18 cellular contexts compared by ENCODE assay signal in genomic region chr6:21181866-21182265, GRCh38.
DNase-seq lines count a peak whose midpoint lies in the region; ATAC-seq, FAIRE-seq and TF ChIP-seq lines count a peak whose summit lies in the region.
"Had no signal": no experiment of that assay in that cellular context is flagged by ENCODE, and none has a peak within 500 bp of the region (broad histone marks: within the 10 kb centered on the region; RNA-seq: fewer than 3 reads in every experiment).

No MANE protein-coding gene starts in this region.

- RAD21 ChIA-PET in GM12878 (lab: Charles Lee; ENCODE audit: unreplicated experiment) = interaction anchor here (0.6 to 1.1 kb wide), 5 partner anchors 17 to 178 kb away, joined by 3 to 5 read pairs (median 3); no protein-coding TSS in a partner anchor

- H3K79me2 ChIP-seq in GM12878 (ENCODE audit: control insufficient read depth, insufficient read depth, low read length) = no peaks in the 10 kb centered on the region

- in situ Hi-C loops in GM12878 (cut with MboI) = loop anchor here (25.0 kb wide), 1 partner anchor 405 kb away; the partner anchor contains the start of gene SOX4

- no peak for TF ChIP-seq POLR2A in GM12878 (IDR thresholded peaks at IDR 0.05; ENCODE audit: low read depth, low read length)

- H3K36me3 Mint-ChIP-seq in CD4-positive, alpha-beta T cell (ENCODE audit: low read depth) = peaks cover 27% of the 10 kb centered on the region

- no peak overlapping the region for H3K4me3 ChIP-seq in GM12878
- H3K4me3 ChIP-seq: colonic mucosa, Peyer's patch, suprapubic skin had no signal

- H3K27ac ChIP-seq in GM12878 (ENCODE audit: control insufficient read depth, insufficient read depth) = no peak overlapping the region
- H3K27ac ChIP-seq in CD4-positive, alpha-beta T cell (ENCODE audit: low read depth, low read length) = no peak overlapping the region
- H3K27ac ChIP-seq: colonic mucosa, foreskin keratinocyte, Peyer's patch, suprapubic skin had no signal

- H3K9me3 Mint-ChIP-seq in CD4-positive, alpha-beta T cell = peaks cover 3% of the 10 kb centered on the region
- H3K9me3 Mint-ChIP-seq: activated naive CD4-positive, alpha-beta T cell treated with anti-CD3 and anti-CD28 coated beads, Interleukin-2, amount 50 U/mL, for 24 hours had no signal

- POLR2A ChIA-PET in GM12878 (lab: Charles Lee) = no interaction called here
- POLR2A ChIA-PET in CD4-positive, alpha-beta T cell (lab: Charles Lee) = no interaction called here

- H3K36me3 ChIP-seq in GM12878 (ENCODE audit: control insufficient read depth in 2 of 2, insufficient read depth in 2 of 2, low read length in 1 of 2) = no peaks in the 10 kb centered on the region
- H3K36me3 ChIP-seq: colonic mucosa, Peyer's patch, suprapubic skin had no signal

- peaks cover 5% of the 10 kb centered on the region; the same call in 2 of the 3 replicates for H3K9me3 ChIP-seq in GM12878 (replicated peaks; ENCODE audit: control insufficient read depth, insufficient read depth, low read length)
- peaks cover 4% of the 10 kb centered on the region for H3K9me3 ChIP-seq in CD4-positive, alpha-beta T cell (ENCODE audit: control insufficient read depth, low read length)
- H3K9me3 ChIP-seq: Caco-2, colonic mucosa, Peyer's patch, suprapubic skin had no signal

- WGBS in GM12878 (ENCODE audit: insufficient coverage, insufficient replicate concordance, low lambda C conversion rate, missing lambda C conversion rate) = 74% methylated on average over 1 of the region's 1 CpG

- SMC1A ChIA-PET in GM12878 (lab: Charles Lee; ENCODE audit: uncharacterized antibody, unreplicated experiment) = interaction anchor here (0.9 to 2.0 kb wide), 7 partner anchors 10 to 56 kb away, joined by 3 to 12 read pairs (median 5); no protein-coding TSS in a partner anchor

- intact Hi-C loops in GM12878 (cut with micrococcal nuclease; ENCODE audit: unreplicated experiment) (loop anchor here (10.0 kb wide), 3 partner anchors 253 to 403 kb away; no protein-coding TSS in a partner anchor), Right ventricle myocardium superior (cut with DNase I) (no loop called here)
- intact Hi-C loops in CD4-positive, alpha-beta T cell (cut with DNase I, micrococcal nuclease) = no loop called here

- DNase-seq in GM12878 (ENCODE audit: low read depth, low spot score) (no peak), HCEC 1CT (no peak), Right ventricle myocardium superior (no peak)
- no peak for DNase-seq in CD4-positive, alpha-beta T cell
- DNase-seq: Caco-2, colonic mucosa, foreskin keratinocyte, KBM-7, NCI-H1092 treated with DMSO at 0.1 percent for 48 hours, NCI-H2107, NCI-H748 treated with DMSO at 0.1 percent for 48 hours, Peyer's patch had no signal

- CTCF ChIA-PET in GM12878 (lab: Yijun Ruan, JAX) = interaction anchor here (0.6 to 1.4 kb wide), 4 partner anchors 27 to 308 kb away, joined by 3 to 4 read pairs (median 3); no protein-coding TSS in a partner anchor
- CTCF ChIA-PET in CD4-positive, alpha-beta T cell (lab: Charles Lee) = no interaction called here

- H3K27ac Mint-ChIP-seq in CD4-positive, alpha-beta T cell = no peak overlapping the region
- H3K27ac Mint-ChIP-seq: activated naive CD4-positive, alpha-beta T cell treated with anti-CD3 and anti-CD28 coated beads, Interleukin-2, amount 50 U/mL, for 24 hours had no signal

- no peak for FAIRE-seq in GM12878 (lab: Jason Lieb, UNC)

- BruUV-seq in GM12878 (replicated peaks; lab: Mats Ljungman, UMichigan) = no TSS peak

- H2AFZ ChIP-seq in GM12878 (ENCODE audit: control insufficient read depth, low read depth, low read length) = no peak overlapping the region

- H3K27me3 Mint-ChIP-seq in CD4-positive, alpha-beta T cell = no peaks in the 10 kb centered on the region
- H3K27me3 Mint-ChIP-seq: activated naive CD4-positive, alpha-beta T cell treated with anti-CD3 and anti-CD28 coated beads, Interleukin-2, amount 50 U/mL, for 24 hours had no signal

- TF ChIP-seq RAD21 in GM12878 (IDR thresholded peaks at IDR 0.05; ENCODE audit: insufficient read depth, low read depth, low read length) = no peak

- no peak overlapping the region for H3K9ac ChIP-seq in GM12878 (ENCODE audit: control insufficient read depth, insufficient read depth, low read length)

- H3K4me1 ChIP-seq in GM12878 (ENCODE audit: control insufficient read depth, insufficient read depth, low read length) = peaks cover 20% of the 10 kb centered on the region
- H3K4me1 ChIP-seq: Caco-2, colonic mucosa, foreskin keratinocyte, Peyer's patch, suprapubic skin had no signal

- TF ChIP-seq EP300 in GM12878 (IDR thresholded peaks at IDR 0.05; ENCODE audit: borderline replicate concordance in 1 of 2, control insufficient read depth in 1 of 2, low read depth in 2 of 2, low read length in 2 of 2) = no peak

- no peak for TF ChIP-seq CTCF in GM12878 (IDR thresholded peaks at IDR 0.05 in 2 of 3, conservative IDR thresholded peaks at IDR 0.05 in 1 of 3; ENCODE audit: control insufficient read depth in 2 of 3, extremely low read depth in 1 of 3, insufficient read depth in 1 of 3, low read depth in 3 of 3, low read length in 3 of 3)
- no peak for TF ChIP-seq CTCF in CD4-positive, alpha-beta T cell (IDR thresholded peaks at IDR 0.05)

- no peaks in the 10 kb centered on the region for H3K27me3 ChIP-seq in GM12878 (replicated peaks in 1 of 2; ENCODE audit: control insufficient read depth in 2 of 2, insufficient read depth in 2 of 2, low read length in 1 of 2)
- no peaks in the 10 kb centered on the region for H3K27me3 ChIP-seq in CD4-positive, alpha-beta T cell (ENCODE audit: control insufficient read depth, insufficient read depth, low read length)
- H3K27me3 ChIP-seq: colonic mucosa, foreskin keratinocyte, Peyer's patch, suprapubic skin had no signal

- ATAC-seq in GM18868 (IDR thresholded peaks at IDR 0.05; ENCODE audit: unreplicated experiment) = peak; percentile 38
- ATAC-seq in GM21576 (IDR thresholded peaks at IDR 0.05; ENCODE audit: unreplicated experiment) = peak; percentile 56
- peak; percentile 55 for ATAC-seq in HG03095 (IDR thresholded peaks at IDR 0.05; ENCODE audit: unreplicated experiment)
- ATAC-seq in GM12878 = peak; percentile 60
- ATAC-seq in CD4-positive, alpha-beta T cell (ENCODE audit: poor library complexity) = no peak
- no peak for ATAC-seq in HG02970 (IDR thresholded peaks at IDR 0.05; ENCODE audit: low FRiP score, unreplicated experiment)
- ATAC-seq in Right ventricle myocardium superior (ENCODE audit: poor library complexity) = no peak
- ATAC-seq: foreskin keratinocyte had no signal

- no peaks in the 10 kb centered on the region for H4K20me1 ChIP-seq in GM12878 (ENCODE audit: control insufficient read depth, insufficient read depth)

- no peak overlapping the region for H3K4me3 Mint-ChIP-seq in CD4-positive, alpha-beta T cell
- H3K4me3 Mint-ChIP-seq: activated naive CD4-positive, alpha-beta T cell treated with anti-CD3 and anti-CD28 coated beads, Interleukin-2, amount 50 U/mL, for 24 hours had no signal

- no peaks in the 10 kb centered on the region for H3K4me1 Mint-ChIP-seq in CD4-positive, alpha-beta T cell (ENCODE audit: low read depth)
- H3K4me1 Mint-ChIP-seq: activated naive CD4-positive, alpha-beta T cell treated with anti-CD3 and anti-CD28 coated beads, Interleukin-2, amount 50 U/mL, for 24 hours had no signal

- peak overlapping the region; percentile 66 for H3K4me2 ChIP-seq in GM12878 (ENCODE audit: control insufficient read depth, insufficient read depth)

TF ChIP-seq in GM12878, 131 proteins besides CTCF, POLR2A, EP300 and RAD21:
- peak; percentile 29; the same call in 1 of the 2 replicates for TF ChIP-seq RUNX3 (IDR thresholded peaks at IDR 0.05; ENCODE audit: low read length)
- no peak for TF ChIP-seq CBFB (IDR thresholded peaks at IDR 0.05; ENCODE audit: low read depth)

Comparison
In these comparisons a context has a peak if more than half of its experiments do, and no peak if none do; other contexts are left out.
1. ATAC-seq: peak in GM18868 (single experiment), GM21576 (single experiment), HG03095 (single experiment) and GM12878 (single experiment); none in CD4-positive, alpha-beta T cell (single experiment), HG02970 (single experiment) and Right ventricle myocardium superior (single experiment).